ENCODE assay signal across 3 cellular contexts in genomic region chr11:118688338-118688737, GRCh38.
TF ChIP-seq lines count a peak whose summit lies in the region.
"Not testable (repeated sequence)": the region's sequence is repeated elsewhere in the genome, so short reads cannot be mapped to it uniquely, and the experiment has no call there.

No MANE protein-coding gene starts in this region.

TF ChIP-seq in WTC11, 78 proteins besides CTCF, POLR2A, EP300 and RAD21:
- TF ChIP-seq NFYB (CRISPR knock-in tag; conservative IDR thresholded peaks at IDR 0.05; ENCODE audit: low read depth): peak; percentile 57

TF ChIP-seq in K562, 482 proteins besides CTCF, POLR2A, EP300 and RAD21:
- 0 out of 2 replicates have a peak, but pooled peaks have one; percentile 18 for TF ChIP-seq MBD2 (IDR thresholded peaks at IDR 0.05; ENCODE audit: borderline replicate concordance, low read depth)
- TF ChIP-seq SREBF1 (IDR thresholded peaks at IDR 0.05; ENCODE audit: borderline replicate concordance, low read depth, low read length): peak; percentile 71; the same call in 1 of the 2 replicates
- peak; percentile 30 for TF ChIP-seq MEIS2 (IDR thresholded peaks at IDR 0.05; ENCODE audit: partially characterized antibody)
- peak; percentile 72 for TF ChIP-seq MTA3 (IDR thresholded peaks at IDR 0.05; ENCODE audit: borderline replicate concordance)
- TF ChIP-seq CC2D1A (IDR thresholded peaks at IDR 0.05): 0 out of 2 replicates have a peak, but pooled peaks have one; percentile 15
- TF ChIP-seq RBFOX2 (IDR thresholded peaks at IDR 0.05; ENCODE audit: low read depth, low read length): peak; percentile 48; the same call in 1 of the 2 replicates
- TF ChIP-seq SUPT5H (IDR thresholded peaks at IDR 0.05): peak; percentile 69
- TF ChIP-seq TBP (optimal IDR thresholded peaks at IDR 0.05; ENCODE audit: low read depth, low read length): peak; percentile 50
- peak; percentile 38; the same call in 1 of the 2 replicates for TF ChIP-seq POLR2G (IDR thresholded peaks at IDR 0.05; ENCODE audit: low read depth, low read length)
- peak; percentile 75 for TF ChIP-seq NFYB (IDR thresholded peaks at IDR 0.05; ENCODE audit: extremely low read depth, insufficient read length)
- peak; percentile 71 for TF ChIP-seq POLR2B (IDR thresholded peaks at IDR 0.05; ENCODE audit: low read depth, partially characterized antibody)
TF ChIP-seq in K562: peak in this region for 11; not testable (repeated sequence) for 471.

TF ChIP-seq in HepG2, 621 proteins besides CTCF, POLR2A, EP300 and RAD21:
- TF ChIP-seq DRAP1 (CRISPR knock-in tag; IDR thresholded peaks at IDR 0.05) (peak; percentile 74; the same call in 1 of the 2 replicates), NFYB (CRISPR knock-in tag; IDR thresholded peaks at IDR 0.05) (peak; percentile 82), ZMYM4 (CRISPR knock-in tag; IDR thresholded peaks at IDR 0.05) (peak; percentile 21; the same call in 1 of the 2 replicates), ZHX1 (CRISPR knock-in tag; IDR thresholded peaks at IDR 0.05; ENCODE audit: low read depth) (0 out of 2 replicates have a peak, but pooled peaks have one; percentile 26), POLR2G (IDR thresholded peaks at IDR 0.05; ENCODE audit: low read depth, low read length) (peak; percentile 63), POLR2AphosphoS5 (IDR thresholded peaks at IDR 0.05; ENCODE audit: low read depth, low read length) (peak; percentile 42), NFYC (CRISPR knock-in tag; IDR thresholded peaks at IDR 0.05) (peak; percentile 80), SOX13 (CRISPR knock-in tag; conservative IDR thresholded peaks at IDR 0.05 in 1 of 2, IDR thresholded peaks at IDR 0.05 in 1 of 2) (0 out of 4 replicates have a peak, but pooled peaks of 1 of the 2 experiments have one; percentile 9)
- TF ChIP-seq SOX13 (IDR thresholded peaks at IDR 0.05): not testable (repeated sequence)
